In the genomic region with DNA sequence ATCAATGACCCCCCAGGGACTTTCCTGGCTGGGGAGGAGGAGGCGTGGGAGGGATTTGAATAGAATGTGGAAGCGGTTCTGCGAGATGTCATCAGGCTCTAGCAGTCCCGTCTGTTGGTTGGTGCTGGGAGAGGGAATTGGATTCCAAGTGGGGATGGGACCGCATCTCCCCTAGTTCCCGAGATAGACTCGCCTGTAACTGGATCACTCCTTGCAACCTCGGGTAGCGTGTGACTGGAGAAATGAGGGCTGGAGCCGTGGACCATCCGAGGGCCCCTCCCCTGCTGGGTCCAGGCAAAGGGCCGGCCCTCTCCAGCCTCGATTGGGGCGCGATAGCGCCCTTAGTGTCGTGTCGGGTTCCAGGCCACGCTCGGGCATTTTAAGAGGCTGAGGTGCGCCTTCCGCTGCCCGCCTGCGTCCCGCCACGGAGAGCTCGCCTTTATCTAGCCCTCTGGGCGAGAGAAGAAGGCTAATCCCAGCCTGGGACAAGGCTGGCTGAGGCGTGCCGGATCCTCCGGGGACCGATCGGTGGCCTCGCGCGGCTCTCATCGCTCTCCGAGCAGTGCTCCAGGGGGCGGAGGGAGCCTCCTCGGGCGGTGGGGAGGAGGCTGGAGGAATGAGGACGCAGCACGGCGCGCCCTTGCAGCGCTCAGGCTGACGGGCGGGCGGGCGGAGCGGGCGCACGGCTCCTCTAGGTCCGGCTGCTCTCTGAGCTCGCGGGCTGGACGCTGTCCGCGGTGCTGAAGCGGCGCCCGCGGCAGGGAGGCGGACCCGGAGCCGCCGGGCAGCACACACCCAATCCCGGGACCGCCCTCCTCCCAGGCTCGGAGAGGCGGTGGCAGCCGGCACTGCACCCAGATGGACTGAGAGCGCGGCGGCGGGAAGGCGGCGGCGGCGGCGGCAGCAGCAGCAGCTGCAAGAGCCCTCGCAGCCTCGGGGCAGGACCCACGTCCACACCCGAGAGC, we compare ENCODE assay signal across 1 cellular context.
TF ChIP-seq lines count a peak whose summit lies in the region.

No MANE protein-coding gene starts in this region.

TF ChIP-seq in HepG2, 621 proteins besides CTCF, POLR2A, EP300 and RAD21 (continued from another document and continues in another):
- TF ChIP-seq, protein P1, sequence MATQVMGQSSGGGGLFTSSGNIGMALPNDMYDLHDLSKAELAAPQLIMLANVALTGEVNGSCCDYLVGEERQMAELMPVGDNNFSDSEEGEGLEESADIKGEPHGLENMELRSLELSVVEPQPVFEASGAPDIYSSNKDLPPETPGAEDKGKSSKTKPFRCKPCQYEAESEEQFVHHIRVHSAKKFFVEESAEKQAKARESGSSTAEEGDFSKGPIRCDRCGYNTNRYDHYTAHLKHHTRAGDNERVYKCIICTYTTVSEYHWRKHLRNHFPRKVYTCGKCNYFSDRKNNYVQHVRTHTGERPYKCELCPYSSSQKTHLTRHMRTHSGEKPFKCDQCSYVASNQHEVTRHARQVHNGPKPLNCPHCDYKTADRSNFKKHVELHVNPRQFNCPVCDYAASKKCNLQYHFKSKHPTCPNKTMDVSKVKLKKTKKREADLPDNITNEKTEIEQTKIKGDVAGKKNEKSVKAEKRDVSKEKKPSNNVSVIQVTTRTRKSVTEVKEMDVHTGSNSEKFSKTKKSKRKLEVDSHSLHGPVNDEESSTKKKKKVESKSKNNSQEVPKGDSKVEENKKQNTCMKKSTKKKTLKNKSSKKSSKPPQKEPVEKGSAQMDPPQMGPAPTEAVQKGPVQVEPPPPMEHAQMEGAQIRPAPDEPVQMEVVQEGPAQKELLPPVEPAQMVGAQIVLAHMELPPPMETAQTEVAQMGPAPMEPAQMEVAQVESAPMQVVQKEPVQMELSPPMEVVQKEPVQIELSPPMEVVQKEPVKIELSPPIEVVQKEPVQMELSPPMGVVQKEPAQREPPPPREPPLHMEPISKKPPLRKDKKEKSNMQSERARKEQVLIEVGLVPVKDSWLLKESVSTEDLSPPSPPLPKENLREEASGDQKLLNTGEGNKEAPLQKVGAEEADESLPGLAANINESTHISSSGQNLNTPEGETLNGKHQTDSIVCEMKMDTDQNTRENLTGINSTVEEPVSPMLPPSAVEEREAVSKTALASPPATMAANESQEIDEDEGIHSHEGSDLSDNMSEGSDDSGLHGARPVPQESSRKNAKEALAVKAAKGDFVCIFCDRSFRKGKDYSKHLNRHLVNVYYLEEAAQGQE (IDR thresholded peaks at IDR 0.05; ENCODE audit: borderline replicate concordance in 1 of 2, low read depth in 1 of 2, low read length in 2 of 2), result peak in 1 of 2 experiments; percentile 99
- TF ChIP-seq NCOA5 (CRISPR knock-in tag; IDR thresholded peaks at IDR 0.05) (no peak), TFE3 (CRISPR knock-in tag; IDR thresholded peaks at IDR 0.05) (peak; percentile 91), RORA (CRISPR knock-in tag; IDR thresholded peaks at IDR 0.05) (no peak), ZSCAN9 (CRISPR knock-in tag; IDR thresholded peaks at IDR 0.05; ENCODE audit: borderline replicate concordance) (peak; percentile 98), TFDP2 (CRISPR knock-in tag; IDR thresholded peaks at IDR 0.05) (peak; percentile 80), DMTF1 (CRISPR knock-in tag; IDR thresholded peaks at IDR 0.05) (no peak), ZNF30 (CRISPR knock-in tag; IDR thresholded peaks at IDR 0.05) (0 out of 2 replicates have a peak, but pooled peaks have one; percentile 62), HIVEP1 (CRISPR knock-in tag; IDR thresholded peaks at IDR 0.05) (peak; percentile 52; the same call in 1 of the 2 replicates), ZNF280D (CRISPR knock-in tag; IDR thresholded peaks at IDR 0.05) (peak; percentile 92), DPF2 (CRISPR knock-in tag; IDR thresholded peaks at IDR 0.05; ENCODE audit: borderline replicate concordance, low read depth) (no peak), GATAD2A (CRISPR knock-in tag; IDR thresholded peaks at IDR 0.05) (peak; percentile 46; the same call in 1 of the 2 replicates), ZNF598 (CRISPR knock-in tag; IDR thresholded peaks at IDR 0.05; ENCODE audit: borderline replicate concordance) (peak; percentile 95), ZNF432 (CRISPR knock-in tag; IDR thresholded peaks at IDR 0.05; ENCODE audit: borderline replicate concordance) (peak; percentile 85; the same call in 1 of the 2 replicates), KMT2A (CRISPR knock-in tag; IDR thresholded peaks at IDR 0.05) (peak; percentile 79), KLF16 (CRISPR knock-in tag; IDR thresholded peaks at IDR 0.05) (peak in 1 of 2 experiments; percentile 100; a peak in 2 of 4 replicates), CBX2 (IDR thresholded peaks at IDR 0.05; ENCODE audit: low read depth, low read length) (no peak), CBX2 (CRISPR knock-in tag; IDR thresholded peaks at IDR 0.05; ENCODE audit: low read depth) (peak; percentile 96; the same call in 1 of the 2 replicates), PHB2 (IDR thresholded peaks at IDR 0.05; ENCODE audit: partially characterized antibody) (no peak), ZNF33A (CRISPR knock-in tag; IDR thresholded peaks at IDR 0.05; ENCODE audit: borderline replicate concordance) (no peak), ZNF83 (CRISPR knock-in tag; IDR thresholded peaks at IDR 0.05; ENCODE audit: borderline replicate concordance) (peak; percentile 99), NR2F2 (IDR thresholded peaks at IDR 0.05; ENCODE audit: borderline replicate concordance, low read depth) (no peak; the same call in 1 of the 2 replicates), ZNF564 (CRISPR knock-in tag; IDR thresholded peaks at IDR 0.05) (peak; percentile 98), RFXAP (CRISPR knock-in tag; IDR thresholded peaks at IDR 0.05; ENCODE audit: borderline replicate concordance) (peak; percentile 94), NFE2L2 (IDR thresholded peaks at IDR 0.05; ENCODE audit: low read length) (no peak), MAF1 (CRISPR knock-in tag; IDR thresholded peaks at IDR 0.05; ENCODE audit: borderline replicate concordance) (peak; percentile 98), KLF15 (CRISPR knock-in tag; IDR thresholded peaks at IDR 0.05; ENCODE audit: borderline replicate concordance) (peak; percentile 93), HNF1A (IDR thresholded peaks at IDR 0.05; ENCODE audit: low read depth) (no peak), HNF1A (CRISPR knock-in tag; IDR thresholded peaks at IDR 0.05; ENCODE audit: borderline replicate concordance) (peak; percentile 51; the same call in 1 of the 2 replicates), ZNF12 (CRISPR knock-in tag; IDR thresholded peaks at IDR 0.05) (peak; percentile 92), JUNB (CRISPR knock-in tag; IDR thresholded peaks at IDR 0.05; ENCODE audit: borderline replicate concordance) (no peak; the same call in 1 of the 2 replicates)
- TF ChIP-seq, protein P2, sequence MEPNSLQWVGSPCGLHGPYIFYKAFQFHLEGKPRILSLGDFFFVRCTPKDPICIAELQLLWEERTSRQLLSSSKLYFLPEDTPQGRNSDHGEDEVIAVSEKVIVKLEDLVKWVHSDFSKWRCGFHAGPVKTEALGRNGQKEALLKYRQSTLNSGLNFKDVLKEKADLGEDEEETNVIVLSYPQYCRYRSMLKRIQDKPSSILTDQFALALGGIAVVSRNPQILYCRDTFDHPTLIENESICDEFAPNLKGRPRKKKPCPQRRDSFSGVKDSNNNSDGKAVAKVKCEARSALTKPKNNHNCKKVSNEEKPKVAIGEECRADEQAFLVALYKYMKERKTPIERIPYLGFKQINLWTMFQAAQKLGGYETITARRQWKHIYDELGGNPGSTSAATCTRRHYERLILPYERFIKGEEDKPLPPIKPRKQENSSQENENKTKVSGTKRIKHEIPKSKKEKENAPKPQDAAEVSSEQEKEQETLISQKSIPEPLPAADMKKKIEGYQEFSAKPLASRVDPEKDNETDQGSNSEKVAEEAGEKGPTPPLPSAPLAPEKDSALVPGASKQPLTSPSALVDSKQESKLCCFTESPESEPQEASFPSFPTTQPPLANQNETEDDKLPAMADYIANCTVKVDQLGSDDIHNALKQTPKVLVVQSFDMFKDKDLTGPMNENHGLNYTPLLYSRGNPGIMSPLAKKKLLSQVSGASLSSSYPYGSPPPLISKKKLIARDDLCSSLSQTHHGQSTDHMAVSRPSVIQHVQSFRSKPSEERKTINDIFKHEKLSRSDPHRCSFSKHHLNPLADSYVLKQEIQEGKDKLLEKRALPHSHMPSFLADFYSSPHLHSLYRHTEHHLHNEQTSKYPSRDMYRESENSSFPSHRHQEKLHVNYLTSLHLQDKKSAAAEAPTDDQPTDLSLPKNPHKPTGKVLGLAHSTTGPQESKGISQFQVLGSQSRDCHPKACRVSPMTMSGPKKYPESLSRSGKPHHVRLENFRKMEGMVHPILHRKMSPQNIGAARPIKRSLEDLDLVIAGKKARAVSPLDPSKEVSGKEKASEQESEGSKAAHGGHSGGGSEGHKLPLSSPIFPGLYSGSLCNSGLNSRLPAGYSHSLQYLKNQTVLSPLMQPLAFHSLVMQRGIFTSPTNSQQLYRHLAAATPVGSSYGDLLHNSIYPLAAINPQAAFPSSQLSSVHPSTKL (CRISPR knock-in tag; IDR thresholded peaks at IDR 0.05), result peak; percentile 90
